ENCODE assay signal across 23 cellular contexts in genomic region chr3:153099131-153099530, GRCh38.
"Had no signal": no experiment of that assay in that cellular context is flagged by ENCODE, and none has a peak within 500 bp of the region (broad histone marks: within the 10 kb centered on the region; RNA-seq: fewer than 3 reads in every experiment).

No MANE protein-coding gene starts in this region.

- ATAC-seq: K562 had no signal

- DNase-seq: Kasumi-1, MG63, NCI-H1092, NCI-H1105 treated with DMSO at 0.1 percent for 48 hours, NCI-H1417 treated with DMSO at 0.1 percent for 48 hours, NCI-H146, NCI-H1694 treated with DMSO at 0.1 percent for 48 hours, NCI-H1930, NCI-H2081, NCI-H2107, NCI-H2227 treated with DMSO at 0.1 percent for 48 hours, NCI-H524, NCI-H526 treated with DMSO at 0.1 percent for 48 hours, NCI-H774, Right ventricle myocardium superior, RPMI8226, SIG-M5 had no signal

- H3K4me1 ChIP-seq: SJSA1 had no signal

- H3K9me3 Mint-ChIP-seq: IgD-negative memory B cell had no signal

- H3K9me3 ChIP-seq: MG63, SJSA1 had no signal

- H3K4me3 Mint-ChIP-seq: IgD-negative memory B cell had no signal

- H3K27ac ChIP-seq: HL-60, KMS-11, SJSA1, SK-N-MC had no signal

- H3K27ac Mint-ChIP-seq: IgD-negative memory B cell had no signal

- H3K4me3 ChIP-seq: K562, MG63, SJSA1, SK-N-MC had no signal

- H3K36me3 ChIP-seq: MG63, SJSA1 had no signal

- H3K9ac ChIP-seq: KMS-11 had no signal

- H3K27me3 Mint-ChIP-seq: IgD-negative memory B cell had no signal

- H3K27me3 ChIP-seq: MG63, SJSA1 had no signal
